ENCODE assay signal across 12 cellular contexts in the genomic region with DNA sequence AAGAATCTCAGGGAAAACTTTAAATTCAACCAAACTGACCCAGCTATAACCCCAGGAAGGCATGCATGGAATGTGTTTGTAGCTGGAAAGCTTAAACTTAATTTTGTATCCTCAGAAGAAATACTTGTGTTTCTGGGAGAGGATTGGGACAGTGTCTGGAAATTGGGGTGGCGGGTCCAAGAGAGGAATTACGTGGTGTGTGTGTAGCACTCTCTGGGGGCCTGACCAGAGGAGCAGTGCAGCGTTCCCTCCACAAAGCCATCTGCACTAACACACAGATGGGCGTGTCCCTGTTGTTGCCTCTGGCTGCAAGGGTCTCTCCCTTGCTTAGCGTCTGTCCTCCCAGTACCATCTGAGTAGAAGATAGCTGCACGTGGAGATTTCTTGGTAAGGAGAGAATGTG. TPM values are rescaled to one million over a fixed set of nuclear protein-coding genes. Genes with fewer than 3 reads are reported as not detected.
DNase-seq lines count a peak whose midpoint lies in the region; ATAC-seq, FAIRE-seq and TF ChIP-seq lines count a peak whose summit lies in the region.
"Had no signal": no experiment of that assay in that cellular context is flagged by ENCODE, and none has a peak within 500 bp of the region (broad histone marks: within the 10 kb centered on the region; RNA-seq: fewer than 3 reads in every experiment).

No MANE protein-coding gene starts in this region.

- no peak for ATAC-seq in T-cell (replicated peaks in 1 of 4)
- no peak for ATAC-seq in GM21381 (IDR thresholded peaks at IDR 0.05; ENCODE audit: unreplicated experiment)

- H3K9me3 Mint-ChIP-seq in T-cell (no peaks in the 10 kb centered on the region), glutamatergic neuron (ENCODE audit: unreplicated experiment) (peaks cover 10% of the 10 kb centered on the region)
- H3K9me3 Mint-ChIP-seq: activated CD4-positive, alpha-beta memory T cell treated with anti-CD3 and anti-CD28 coated beads for 36 hours; activated naive CD4-positive, alpha-beta T cell treated with anti-CD3 and anti-CD28 coated beads, Interleukin-2, amount 50 U/mL, for 24 hours had no signal

- CTCF ChIA-PET in T-cell (lab: Charles Lee) = interaction anchor here in 1 of 2 donors (0.9 to 1.0 kb wide), 2 partner anchors 27 to 86 kb away, joined by 3 to 5 read pairs; no protein-coding TSS in a partner anchor

- peak; percentile 36 for DNase-seq in D721Med (ENCODE audit: insufficient read length, low spot score)
- DNase-seq in T-cell = no peak
- peak; percentile 67 for DNase-seq in glutamatergic neuron
- DNase-seq in retinal pigment epithelial cell (ENCODE audit: low read depth) = no peak
- no peak for DNase-seq in stimulated activated CD4-positive, alpha-beta T cell treated with anti-CD3 and anti-CD28 coated beads, Interleukin-4, amount 100 ng/mL, for 4 hours
- no peak for DNase-seq in OCI-M2 (lab: John Stamatoyannopoulos, UW; ENCODE audit: unreplicated experiment)
- DNase-seq in NCI-H774 (lab: John Stamatoyannopoulos, UW) = no peak
- DNase-seq: activated CD4-positive, alpha-beta memory T cell treated with anti-CD3 and anti-CD28 coated beads for 36 hours; NCI-H510A treated with DMSO at 0.1 percent for 48 hours; uterus had no signal

- H3K27ac Mint-ChIP-seq in T-cell = peak overlapping the region; percentile 38 to 73
- peak overlapping the region; percentile 91 for H3K27ac Mint-ChIP-seq in glutamatergic neuron (ENCODE audit: unreplicated experiment)
- H3K27ac Mint-ChIP-seq: activated CD4-positive, alpha-beta memory T cell treated with anti-CD3 and anti-CD28 coated beads for 36 hours had no signal

- TF ChIP-seq CTCF in D721Med (IDR thresholded peaks at IDR 0.05; ENCODE audit: insufficient read depth, missing control alignments) (no peak), glutamatergic neuron (IDR thresholded peaks at IDR 0.05; ENCODE audit: partially characterized antibody, unreplicated experiment) (no peak), retinal pigment epithelial cell (conservative IDR thresholded peaks at IDR 0.05; ENCODE audit: low read depth, low read length) (no peak)

- peaks cover 13% of the 10 kb centered on the region for H3K36me3 Mint-ChIP-seq in T-cell
- no peaks in the 10 kb centered on the region for H3K36me3 Mint-ChIP-seq in glutamatergic neuron (ENCODE audit: unreplicated experiment)
- H3K36me3 Mint-ChIP-seq: activated naive CD4-positive, alpha-beta T cell treated with anti-CD3 and anti-CD28 coated beads, Interleukin-2, amount 50 U/mL, for 24 hours had no signal

- peak overlapping the region; percentile 27 for H3K4me3 ChIP-seq in retinal pigment epithelial cell (ENCODE audit: low read length)
- H3K4me3 ChIP-seq: uterus had no signal

- H3K4me3 Mint-ChIP-seq in T-cell (no peak overlapping the region), glutamatergic neuron (ENCODE audit: unreplicated experiment) (peak overlapping the region; percentile 75)
- H3K4me3 Mint-ChIP-seq: activated CD4-positive, alpha-beta memory T cell treated with anti-CD3 and anti-CD28 coated beads for 36 hours; activated naive CD4-positive, alpha-beta T cell treated with anti-CD3 and anti-CD28 coated beads, Interleukin-2, amount 50 U/mL, for 24 hours had no signal

- FAIRE-seq in D721Med (lab: Jason Lieb, UNC) = no peak

- H3K27me3 Mint-ChIP-seq in T-cell = no peaks in the 10 kb centered on the region
- H3K27me3 Mint-ChIP-seq in glutamatergic neuron (ENCODE audit: unreplicated experiment) = peaks cover 2% of the 10 kb centered on the region
- H3K27me3 Mint-ChIP-seq: activated CD4-positive, alpha-beta memory T cell treated with anti-CD3 and anti-CD28 coated beads for 36 hours; activated naive CD4-positive, alpha-beta T cell treated with anti-CD3 and anti-CD28 coated beads, Interleukin-2, amount 50 U/mL, for 24 hours had no signal

- H3K4me1 Mint-ChIP-seq in T-cell (peaks cover 68 to 73% (median 71%) of the 10 kb centered on the region in 3 donors), glutamatergic neuron (ENCODE audit: low read depth, unreplicated experiment) (peaks cover 35% of the 10 kb centered on the region)

- POLR2A ChIA-PET in T-cell (lab: Charles Lee) = interaction anchor here (0.5 to 1.2 kb wide), 4 partner anchors 9 to 73 kb away, joined by 3 to 6 read pairs (median 4); no protein-coding TSS in a partner anchor

RNA-seq across cellular contexts. Expression of a gene that starts 6.4 kb away (rescaled TPM):
- total RNA-seq in T-cell (10 to 100 TPM; 31.8 to 51.6 (median 34.8) TPM), glutamatergic neuron (ENCODE audit: unreplicated experiment) (34.4 TPM)

Comparison
In these comparisons a context has a peak if more than half of its experiments do, and no peak if none do; other contexts are left out.
1. DNase-seq: peak in D721Med (single experiment) and glutamatergic neuron (single experiment); none in T-cell (0 of 34), retinal pigment epithelial cell (single experiment), stimulated activated CD4-positive, alpha-beta T cell treated with anti-CD3 and anti-CD28 coated beads, Interleukin-4, amount 100 ng/mL, for 4 hours (0 of 2), OCI-M2 (single experiment) and NCI-H774 (single experiment).